In the genomic region with DNA sequence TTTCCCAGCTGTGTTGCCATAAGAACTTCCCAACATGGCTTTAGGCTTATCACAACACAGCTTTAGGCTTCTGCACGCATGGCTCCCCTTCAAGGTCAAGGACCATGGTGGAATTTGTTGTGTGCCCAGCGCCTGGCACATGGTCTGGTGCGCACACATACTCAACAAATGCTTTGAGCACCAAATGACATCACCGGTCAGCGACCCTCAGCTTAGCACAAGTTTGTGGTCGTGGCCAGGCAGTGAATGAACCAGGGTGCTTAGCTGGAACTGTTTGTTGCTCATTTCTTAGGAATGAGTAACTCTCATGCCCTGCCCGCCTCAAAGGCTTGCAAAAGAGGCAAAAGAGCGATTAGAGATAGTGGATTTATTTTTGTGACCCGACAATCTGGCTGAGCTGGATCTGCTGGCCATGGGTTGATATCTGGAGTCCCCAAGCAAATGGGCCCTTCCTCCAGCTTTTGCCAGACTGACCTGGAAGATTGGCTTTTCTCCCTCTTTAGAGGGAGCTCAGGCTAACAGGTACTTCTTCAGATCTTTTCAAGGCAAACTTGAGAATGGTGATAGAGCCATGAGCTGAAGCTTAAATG, we compare ENCODE assay signal across 10 cellular contexts. TPM values are rescaled to one million over a fixed set of nuclear protein-coding genes. Genes with fewer than 3 reads are reported as not detected.
A peak's percentile ranks its signal among the peaks of the same experiment; 100 is the strongest.
DNase-seq lines count a peak whose midpoint lies in the region; ATAC-seq, FAIRE-seq and TF ChIP-seq lines count a peak whose summit lies in the region.
"Had no signal": no experiment of that assay in that cellular context is flagged by ENCODE, and none has a peak within 500 bp of the region (broad histone marks: within the 10 kb centered on the region; RNA-seq: fewer than 3 reads in every experiment).

No MANE protein-coding gene starts in this region.

- BruUV-seq in PC-3 (replicated peaks; lab: Mats Ljungman, UMichigan) (no TSS peak), endothelial cell of umbilical vein (replicated peaks; lab: Mats Ljungman, UMichigan) (no TSS peak)

- H3K4me1 Mint-ChIP-seq in CD14-positive monocyte (peaks cover 27% of the 10 kb centered on the region), nephron progenitor cell (peaks cover 24% of the 10 kb centered on the region)
- peaks cover 23% of the 10 kb centered on the region for H3K4me1 Mint-ChIP-seq in T-helper 2 cell treated with Interferon-gamma antibody and Interleukin-4, amounts not matched to agents 5 μg/mL and 100 μg/mL, for 36 hours (ENCODE audit: low read depth)

- TF ChIP-seq CTCF in CD14-positive monocyte (IDR thresholded peaks at IDR 0.05) (no peak), PC-3 (conservative IDR thresholded peaks at IDR 0.05; ENCODE audit: low read depth, low read length) (no peak), endothelial cell of umbilical vein (IDR thresholded peaks at IDR 0.05; ENCODE audit: extremely low read depth in 1 of 2, insufficient read depth in 1 of 2, low read depth in 1 of 2, low read length in 2 of 2) (no peak), nephron progenitor cell (IDR thresholded peaks at IDR 0.05) (no peak)

- no peaks in the 10 kb centered on the region for H4K20me1 ChIP-seq in PC-3 (ENCODE audit: low read length)
- no peaks in the 10 kb centered on the region for H4K20me1 ChIP-seq in endothelial cell of umbilical vein (replicated peaks; ENCODE audit: control insufficient read depth, extremely low read depth, insufficient read depth, low read length)

- H3K36me3 Mint-ChIP-seq in CD14-positive monocyte (peaks cover 33 to 44% of the 10 kb centered on the region in 2 donors), nephron progenitor cell (ENCODE audit: low read depth) (peaks cover 7% of the 10 kb centered on the region)
- H3K36me3 Mint-ChIP-seq in T-helper 2 cell treated with Interferon-gamma antibody and Interleukin-4, amounts not matched to agents 5 μg/mL and 100 μg/mL, for 36 hours (ENCODE audit: low read depth) = peaks cover 4% of the 10 kb centered on the region

- peak overlapping the region; percentile 24 for H3K4me3 ChIP-seq in PC-3 (ENCODE audit: low read length)
- no peak overlapping the region for H3K4me3 ChIP-seq in endothelial cell of umbilical vein (replicated peaks in 1 of 3; ENCODE audit: insufficient read depth in 1 of 3, low read depth in 1 of 3, low read length in 3 of 3)

- H3K4me2 ChIP-seq in PC-3 (ENCODE audit: low read length) = peak overlapping the region; percentile 71
- peak overlapping the region; percentile 12 for H3K4me2 ChIP-seq in endothelial cell of umbilical vein (ENCODE audit: insufficient read depth, low read length)

- FAIRE-seq in endothelial cell of umbilical vein (lab: Jason Lieb, UNC) = peak; percentile 80

- ATAC-seq in PC-3 = peak; percentile 8
- ATAC-seq in GM18519 (IDR thresholded peaks at IDR 0.05; ENCODE audit: low FRiP score, unreplicated experiment) = no peak
- no peak for ATAC-seq in HG02970 (IDR thresholded peaks at IDR 0.05; ENCODE audit: low FRiP score, unreplicated experiment)

- TF ChIP-seq POLR2A in endothelial cell of umbilical vein (IDR thresholded peaks at IDR 0.05; ENCODE audit: low read depth, low read length) = no peak

- POLR2A ChIA-PET in PC-3 (lab: Charles Lee; ENCODE audit: unreplicated experiment) (interaction anchor here (0.5 to 0.9 kb wide), 2 partner anchors 22 to 74 kb away, joined by 3 read pairs; no protein-coding TSS in a partner anchor), endothelial cell of umbilical vein (lab: Charles Lee) (no interaction called here)

- H3K36me3 ChIP-seq in PC-3 (ENCODE audit: low read depth, low read length) (peaks cover 42% of the 10 kb centered on the region; the same call in 1 of the 2 replicates), endothelial cell of umbilical vein (ENCODE audit: control insufficient read depth in 2 of 2, extremely low read depth in 1 of 2, insufficient read depth in 2 of 2, low read length in 2 of 2) (no peaks in the 10 kb centered on the region)

- intact Hi-C loops in CD14-positive monocyte (cut with micrococcal nuclease) = loop anchor here in 1 of 2 donors (5.0 kb wide), 1 partner anchor 60 kb away; a partner anchor contains a TSS
- intact Hi-C loops in PC-3 (cut with micrococcal nuclease) = loop anchor here (5.0 kb wide), 1 partner anchor 35 kb away; no protein-coding TSS in a partner anchor
- intact Hi-C loops in endothelial cell of umbilical vein (cut with micrococcal nuclease) = loop anchor here (1.0 to 5.0 kb wide), 2 partner anchors 75 to 155 kb away; no protein-coding TSS in a partner anchor

- H3K4me1 ChIP-seq in PC-3 (ENCODE audit: insufficient read depth, low read length) = peaks cover 62% of the 10 kb centered on the region
- peaks cover 49% of the 10 kb centered on the region for H3K4me1 ChIP-seq in endothelial cell of umbilical vein (ENCODE audit: control insufficient read depth, extremely low read depth, insufficient read depth, low read length)

- H3K27me3 Mint-ChIP-seq in CD14-positive monocyte (ENCODE audit: low read depth in 3 of 3) = no peaks in the 10 kb centered on the region
- H3K27me3 Mint-ChIP-seq in nephron progenitor cell (ENCODE audit: low read depth, poor library complexity) = no peaks in the 10 kb centered on the region
- no peaks in the 10 kb centered on the region for H3K27me3 Mint-ChIP-seq in T-helper 2 cell treated with Interferon-gamma antibody and Interleukin-4, amounts not matched to agents 5 μg/mL and 100 μg/mL, for 36 hours (ENCODE audit: low read depth)

- CTCF ChIA-PET in PC-3 (lab: Charles Lee) (interaction anchor here (0.6 to 0.7 kb wide), 3 partner anchors 131 to 1019 kb away, joined by 3 to 7 read pairs (median 3); no protein-coding TSS in a partner anchor), endothelial cell of umbilical vein (lab: Charles Lee) (interaction anchor here (0.8 to 5.4 kb wide), 21 partner anchors 13 to 418 kb away, joined by 3 to 64 read pairs (median 5); a partner anchor contains a TSS)

- H3K4me3 Mint-ChIP-seq in CD14-positive monocyte (no peak overlapping the region), nephron progenitor cell (no peak overlapping the region)
- H3K4me3 Mint-ChIP-seq in T-helper 2 cell treated with Interferon-gamma antibody and Interleukin-4, amounts not matched to agents 5 μg/mL and 100 μg/mL, for 36 hours = no peak overlapping the region

- no peaks in the 10 kb centered on the region for H3K9me3 ChIP-seq in PC-3 (ENCODE audit: low read length)
- H3K9me3 ChIP-seq in endothelial cell of umbilical vein (replicated peaks; ENCODE audit: control insufficient read depth, insufficient read depth, low read length) = no peaks in the 10 kb centered on the region

- dilution Hi-C loops in endothelial cell of umbilical vein (cut with MboI; ENCODE audit: extremely low pct_ligation_motif_present, low sequenced_read_pairs) = no loop called here

- H3K9me2 ChIP-seq in PC-3 (replicated peaks; ENCODE audit: low read length) = no peaks in the 10 kb centered on the region

- peaks cover 43% of the 10 kb centered on the region for H3F3A ChIP-seq in PC-3 (ENCODE audit: low read length, unreplicated experiment)

- H3K27ac Mint-ChIP-seq in CD14-positive monocyte = peak overlapping the region in 6 of 7 donors; percentile 25 to 85 (median 64)
- H3K27ac Mint-ChIP-seq in nephron progenitor cell = peak overlapping the region; percentile 22
- no peak overlapping the region for H3K27ac Mint-ChIP-seq in T-helper 2 cell treated with Interferon-gamma antibody and Interleukin-4, amounts not matched to agents 5 μg/mL and 100 μg/mL, for 36 hours

- H3K27ac ChIP-seq in PC-3 (ENCODE audit: low read length) = peak overlapping the region; percentile 93
- peak overlapping the region; percentile 75 for H3K27ac ChIP-seq in endothelial cell of umbilical vein (ENCODE audit: insufficient read depth, low read depth, low read length)
- H3K27ac ChIP-seq: HL-60 had no signal

- H3K79me2 ChIP-seq in PC-3 (ENCODE audit: low read length) (peaks cover 70% of the 10 kb centered on the region), endothelial cell of umbilical vein (ENCODE audit: control insufficient read depth, insufficient read depth, low read length) (peaks cover 39% of the 10 kb centered on the region)

- H3K9ac ChIP-seq in PC-3 (ENCODE audit: low read length) = peak overlapping the region; percentile 75
- H3K9ac ChIP-seq in endothelial cell of umbilical vein (replicated peaks; ENCODE audit: extremely low read depth, insufficient read depth, low read length) = peak overlapping the region; percentile 29

- H2AFZ ChIP-seq in PC-3 (ENCODE audit: low read length) (no peak overlapping the region), endothelial cell of umbilical vein (ENCODE audit: low read depth, low read length) (no peak overlapping the region)

- DNase-seq in CD14-positive monocyte (ENCODE audit: low spot score) (no peak), PC-3 (peak; percentile 98), endothelial cell of umbilical vein (ENCODE audit: low read depth, low spot score) (peak; percentile 74), nephron progenitor cell (no peak), NCI-H2081 (lab: John Stamatoyannopoulos, UW) (no peak)
- DNase-seq in T-helper 2 cell treated with Interferon-gamma antibody and Interleukin-4, amounts not matched to agents 5 μg/mL and 100 μg/mL, for 36 hours (ENCODE audit: low spot score) = no peak
- DNase-seq: cortex of kidney had no signal

- H3K9me1 ChIP-seq in endothelial cell of umbilical vein (replicated peaks; ENCODE audit: control insufficient read depth, extremely low read depth, insufficient read depth, low read length) = no peaks in the 10 kb centered on the region

- H3K9me3 Mint-ChIP-seq in CD14-positive monocyte (peaks cover 0 to 2% (median 0%) of the 10 kb centered on the region in 7 donors), nephron progenitor cell (no peaks in the 10 kb centered on the region)
- no peaks in the 10 kb centered on the region for H3K9me3 Mint-ChIP-seq in T-helper 2 cell treated with Interferon-gamma antibody and Interleukin-4, amounts not matched to agents 5 μg/mL and 100 μg/mL, for 36 hours

- H3K27me3 ChIP-seq in PC-3 (ENCODE audit: low read length) (no peaks in the 10 kb centered on the region), endothelial cell of umbilical vein (ENCODE audit: control insufficient read depth in 2 of 2, insufficient read depth in 2 of 2, low read length in 2 of 2) (no peaks in the 10 kb centered on the region)

TF ChIP-seq in endothelial cell of umbilical vein, 7 proteins besides CTCF, POLR2A, EP300 and RAD21 (continues in another document):
- TF ChIP-seq EZH2 (IDR thresholded peaks at IDR 0.05; ENCODE audit: borderline replicate concordance, low read depth, low read length, severe bottlenecking) = no peak
- no peak for TF ChIP-seq POLR2AphosphoS5 (IDR thresholded peaks at IDR 0.05; ENCODE audit: insufficient read depth, low read depth, low read length)

RNA-seq across cellular contexts. Expression of a gene that starts 58.9 kb away (rescaled TPM):
- polyA plus RNA-seq in CD14-positive monocyte (10 to 100 TPM; 60.9 to 69.0 TPM), endothelial cell of umbilical vein (67.8 and 79.8 TPM in 2 replicates)
- total RNA-seq in PC-3 (2014; rRNA removed) (106 and 152 TPM in 2 replicates), endothelial cell of umbilical vein (173 and 188 TPM in 2 replicates)
- polyA plus RNA-seq in endothelial cell of umbilical vein (2011; cell fraction: cytosol; rRNA removed) = 145 and 148 TPM in 2 replicates
- 55.4 and 61.0 TPM in 2 replicates for polyA plus RNA-seq in endothelial cell of umbilical vein (2011; cell fraction: nucleus; rRNA removed)
- polyA plus RNA-seq in endothelial cell of umbilical vein (2012) = 122 and 159 TPM in 2 replicates
- 59.3 and 62.1 TPM in 2 replicates for polyA minus RNA-seq in endothelial cell of umbilical vein
- polyA minus RNA-seq in endothelial cell of umbilical vein (2011; cell fraction: cytosol; rRNA and poly(A)+ RNA removed) = 55.1 TPM
- polyA minus RNA-seq in endothelial cell of umbilical vein (2011; cell fraction: nucleus; rRNA and poly(A)+ RNA removed) = 38.2 and 39.1 TPM in 2 replicates

Comparison
In these comparisons a context has a peak if more than half of its experiments do, and no peak if none do; other contexts are left out.
1. DNase-seq: peak in PC-3 (single experiment) and endothelial cell of umbilical vein (single experiment); none in CD14-positive monocyte (single experiment), nephron progenitor cell (single experiment), T-helper 2 cell treated with Interferon-gamma antibody and Interleukin-4, amounts not matched to agents 5 μg/mL and 100 μg/mL, for 36 hours (single experiment) and NCI-H2081 (0 of 2).